Comparison of ENCODE assay signal across 12 cellular contexts in the genomic region with DNA sequence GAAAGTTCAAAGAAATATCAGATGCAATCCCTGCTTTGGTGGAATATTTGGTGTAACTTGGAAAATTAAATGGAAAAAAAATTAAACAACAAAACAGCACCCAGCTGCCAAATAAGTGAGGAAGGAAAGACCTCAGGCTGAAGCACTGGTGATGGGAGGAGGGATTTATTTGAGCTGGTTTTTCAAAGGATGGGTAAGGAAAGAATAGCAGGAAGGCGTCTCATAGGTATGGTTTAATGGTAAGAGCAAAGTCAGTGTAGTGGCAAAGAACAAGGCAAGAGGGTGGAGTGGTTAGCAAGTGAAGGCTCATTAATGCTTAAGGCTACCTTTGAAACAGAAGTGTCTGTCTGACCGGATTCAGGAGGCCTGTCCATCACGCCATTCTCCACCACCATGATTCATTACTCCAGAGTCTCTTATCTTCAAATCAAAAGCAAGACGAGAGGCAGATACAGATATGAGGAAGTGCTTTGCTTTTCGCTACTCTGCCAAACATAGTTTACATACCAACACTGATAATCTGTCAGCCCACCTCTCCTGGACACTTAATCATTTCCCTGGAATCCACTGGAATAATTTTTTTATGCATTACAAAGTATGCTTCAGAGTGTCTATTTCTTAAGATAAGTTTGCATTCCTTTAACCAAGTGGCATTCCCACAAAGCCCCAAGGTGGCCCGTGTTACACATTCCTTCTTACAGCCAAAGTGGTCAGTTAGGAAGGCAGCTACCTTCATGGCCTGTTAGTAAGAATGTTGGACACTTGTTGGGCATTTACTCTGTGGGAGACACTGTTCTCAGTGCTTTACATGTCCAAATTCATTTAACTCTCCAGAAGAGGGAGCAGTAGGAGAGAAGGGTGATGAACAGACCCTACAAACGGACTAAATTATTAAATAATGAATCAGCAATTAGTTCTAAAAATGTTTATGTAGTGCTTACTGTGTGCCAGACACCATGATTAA.
DNase-seq lines count a peak whose midpoint lies in the region; ATAC-seq and TF ChIP-seq lines count a peak whose summit lies in the region.
"Had no signal": no experiment of that assay in that cellular context is flagged by ENCODE, and none has a peak within 500 bp of the region (broad histone marks: within the 10 kb centered on the region; RNA-seq: fewer than 3 reads in every experiment).

No MANE protein-coding gene starts in this region.

- H3K4me1 ChIP-seq in adipocyte (ENCODE audit: control insufficient read depth, insufficient read depth, low read length) (peaks cover 20% of the 10 kb centered on the region), left lung (peaks cover 0 to 12% of the 10 kb centered on the region in 2 donors)

- POLR2A ChIA-PET in AG04450 (lab: Yijun Ruan, JAX), result no interaction called here

- peak overlapping the region; percentile 71 for H3K27ac Mint-ChIP-seq in HFFc6

- H3K4me3 ChIP-seq in AG04450 (ENCODE audit: low read depth, low read length), result no peak overlapping the region
- no peak overlapping the region for H3K4me3 ChIP-seq in adipocyte (ENCODE audit: low read length)
- no peak overlapping the region for H3K4me3 ChIP-seq in left lung
- H3K4me3 ChIP-seq: coronary artery had no signal

- CTCF ChIA-PET in AG04450 (lab: Charles Lee), result interaction anchor here (0.9 to 4.2 kb wide), 9 partner anchors 9 to 325 kb away, joined by 3 to 37 read pairs (median 4); no protein-coding TSS in a partner anchor

- TF ChIP-seq POLR2A in GM18505 (IDR thresholded peaks at IDR 0.05; ENCODE audit: borderline replicate concordance, extremely low read depth, insufficient read depth, insufficient read length), result no peak

- H3K9me3 Mint-ChIP-seq in HFFc6, result no peaks in the 10 kb centered on the region

- peaks cover 6% of the 10 kb centered on the region; the same call in 1 of the 2 replicates for H3K36me3 Mint-ChIP-seq in HFFc6 (ENCODE audit: low read depth)

- H3K4me1 Mint-ChIP-seq in HFFc6 (ENCODE audit: low read depth), result peaks cover 39% of the 10 kb centered on the region

- H3K9ac ChIP-seq in adipocyte (ENCODE audit: low read length), result peak overlapping the region; percentile 1

- intact Hi-C loops in left lung (cut with DNase I), result no loop called here

- no peaks in the 10 kb centered on the region for H3K36me3 ChIP-seq in adipocyte (ENCODE audit: control insufficient read depth, insufficient read depth, low read length, severe bottlenecking)
- no peaks in the 10 kb centered on the region for H3K36me3 ChIP-seq in left lung

- H3K27me3 ChIP-seq in AG04450 (ENCODE audit: control insufficient read depth, insufficient read depth, low read length) (peaks cover 3% of the 10 kb centered on the region), adipocyte (replicated peaks; ENCODE audit: control insufficient read depth, insufficient read depth, low read length) (no peaks in the 10 kb centered on the region), left lung (no peaks in the 10 kb centered on the region)

- TF ChIP-seq CTCF in AG04450 (IDR thresholded peaks at IDR 0.05; ENCODE audit: low read depth, low read length), result peak; percentile 51
- peak; percentile 81 for TF ChIP-seq CTCF in HFFc6 (IDR thresholded peaks at IDR 0.05)
- no peak for TF ChIP-seq CTCF in left lung (IDR thresholded peaks at IDR 0.05)

- H3K9me3 ChIP-seq in AG04450 (ENCODE audit: control insufficient read depth, insufficient read depth, low read length) (no peaks in the 10 kb centered on the region), adipocyte (ENCODE audit: control insufficient read depth, low read length) (no peaks in the 10 kb centered on the region), left lung (no peaks in the 10 kb centered on the region)

- H3K27ac ChIP-seq in AG04450 (ENCODE audit: low read depth, low read length) (no peak overlapping the region), left lung (peak overlapping the region; percentile 42 to 60)

- H3K27me3 Mint-ChIP-seq in HFFc6 (ENCODE audit: insufficient read depth), result no peaks in the 10 kb centered on the region; the same call in 1 of the 2 replicates

- DNase-seq in AG04450 (ENCODE audit: low read depth, low spot score) (peak; percentile 39), HFFc6 (peak; percentile 95), adipocyte (ENCODE audit: low read depth) (peak; percentile 61), left lung (no peak), DMS79 treated with DMSO at 0.1 percent for 48 hours (lab: John Stamatoyannopoulos, UW) (no peak)
- DNase-seq: activated CD4-positive, CD25-positive, alpha-beta regulatory T cell treated with anti-CD3 and anti-CD28 coated beads, Interleukin-2, amount 50 U/mL, for 72 hours; H7; occipital lobe had no signal

- ATAC-seq in left lung, result peak; percentile 72
- no peak for ATAC-seq in activated CD4-positive, CD25-positive, alpha-beta regulatory T cell treated with anti-CD3 and anti-CD28 coated beads, Interleukin-2, amount 50 U/mL, for 24 hours
- no peak for ATAC-seq in HG02763 (IDR thresholded peaks at IDR 0.05; ENCODE audit: unreplicated experiment)
- no peak for ATAC-seq in GM18505 (IDR thresholded peaks at IDR 0.05; ENCODE audit: unreplicated experiment)

- peak overlapping the region; percentile 53 for H3K4me3 Mint-ChIP-seq in HFFc6

Comparison
In these comparisons a context has a peak if more than half of its experiments do, and no peak if none do; other contexts are left out.
1. DNase-seq: peak in AG04450 (single experiment), HFFc6 (single experiment) and adipocyte (single experiment); none in left lung (0 of 2) and DMS79 treated with DMSO at 0.1 percent for 48 hours (single experiment).
2. CTCF ChIP-seq: peak in AG04450 (single experiment) and HFFc6 (single experiment); none in left lung (0 of 2).